ENCODE assay signal across 25 cellular contexts in genomic region chr9:110921705-110922104, GRCh38.
"Had no signal": no experiment of that assay in that cellular context is flagged by ENCODE, and none has a peak within 500 bp of the region (broad histone marks: within the 10 kb centered on the region; RNA-seq: fewer than 3 reads in every experiment).

No MANE protein-coding gene starts in this region.

- ATAC-seq: body of pancreas; gastroesophageal sphincter; heart left ventricle; left ventricle myocardium superior; right lobe of liver; stimulated activated memory B cell treated with anti-CD40 and anti-IgM and Interleukin-4, amounts not matched to agents 10 μg/mL and 1 μg/mL and 100 μg/mL, for 72 hours had no signal

- H3K9me3 Mint-ChIP-seq: activated B cell treated with CpG ODN at 0.5 μM for 24 hours; activated CD4-positive, alpha-beta memory T cell treated with anti-CD3 and anti-CD28 coated beads, Interleukin-2, amount 10 ng/mL, durations not matched to agents 7 days and 5 days; activated naive CD8-positive, alpha-beta T cell treated with anti-CD3 and anti-CD28 coated beads, Interleukin-2, amount 10 ng/mL, durations not matched to agents 7 days and 5 days; activated T-cell treated with anti-CD3 and anti-CD28 coated beads, Interleukin-2, amount 50 U/mL, for 24 hours; activated T-helper 2 cell treated with anti-CD3 and anti-CD28 coated beads, Interferon-gamma antibody, Interleukin-2, Interleukin-4, amounts not matched to agents 10 μg/mL and 5 μg/mL and 100 μg/mL, durations not matched to agents 14 hours and 24 hours and 36 hours; naive B cell; neural progenitor cell; T-helper 2 cell treated with Interferon-gamma antibody and Interleukin-4, amounts not matched to agents 5 μg/mL and 100 μg/mL, for 36 hours had no signal

- DNase-seq: activated B cell treated with CpG ODN at 0.5 μM for 24 hours; activated CD4-positive, alpha-beta memory T cell treated with anti-CD3 and anti-CD28 coated beads, Interleukin-2, amount 10 ng/mL, durations not matched to agents 7 days and 5 days; activated CD4-positive, alpha-beta T cell treated with anti-CD3 and anti-CD28 coated beads for 48 hours; activated naive CD4-positive, alpha-beta T cell treated with Interleukin-2 at 50 U/mL for 16 hours; activated naive CD8-positive, alpha-beta T cell treated with anti-CD3 and anti-CD28 coated beads, Interleukin-2, amount 10 ng/mL, durations not matched to agents 7 days and 5 days; activated T-cell treated with anti-CD3 and anti-CD28 coated beads, Interleukin-2, amount 50 U/mL, for 24 hours; amygdala; body of pancreas; caudate nucleus; heart left ventricle; immature natural killer cell; left ventricle myocardium superior; naive B cell; ovary; right lobe of liver; spleen; stimulated activated CD4-positive, alpha-beta T cell treated with anti-CD3 and anti-CD28 coated beads, Interleukin-4, amount 100 ng/mL, for 4 hours; thyroid gland had no signal

- H3K4me3 ChIP-seq: body of pancreas, gastroesophageal sphincter, heart left ventricle, neural progenitor cell, ovary, right lobe of liver, spleen, thyroid gland had no signal

- H3K27ac ChIP-seq: body of pancreas, gastroesophageal sphincter, heart left ventricle, neural progenitor cell, ovary, right lobe of liver had no signal

- H3K4me3 Mint-ChIP-seq: activated B cell treated with CpG ODN at 0.5 μM for 24 hours; activated CD4-positive, alpha-beta memory T cell treated with anti-CD3 and anti-CD28 coated beads, Interleukin-2, amount 10 ng/mL, durations not matched to agents 7 days and 5 days; activated naive CD8-positive, alpha-beta T cell treated with anti-CD3 and anti-CD28 coated beads, Interleukin-2, amount 10 ng/mL, durations not matched to agents 7 days and 5 days; activated T-cell treated with anti-CD3 and anti-CD28 coated beads, Interleukin-2, amount 50 U/mL, for 24 hours; immature natural killer cell; naive B cell; neural progenitor cell; stimulated activated memory B cell treated with anti-CD40 and anti-IgM and Interleukin-4, amounts not matched to agents 10 μg/mL and 1 μg/mL and 100 μg/mL, for 72 hours; T-helper 2 cell treated with Interferon-gamma antibody and Interleukin-4, amounts not matched to agents 5 μg/mL and 100 μg/mL, for 36 hours had no signal

- H3K27ac Mint-ChIP-seq: activated B cell treated with CpG ODN at 0.5 μM for 24 hours; activated CD4-positive, alpha-beta memory T cell treated with anti-CD3 and anti-CD28 coated beads, Interleukin-2, amount 10 ng/mL, durations not matched to agents 7 days and 5 days; activated naive CD8-positive, alpha-beta T cell treated with anti-CD3 and anti-CD28 coated beads, Interleukin-2, amount 10 ng/mL, durations not matched to agents 7 days and 5 days; activated T-cell treated with anti-CD3 and anti-CD28 coated beads, Interleukin-2, amount 50 U/mL, for 24 hours; activated T-helper 2 cell treated with anti-CD3 and anti-CD28 coated beads, Interferon-gamma antibody, Interleukin-2, Interleukin-4, amounts not matched to agents 10 μg/mL and 5 μg/mL and 100 μg/mL, durations not matched to agents 14 hours and 24 hours and 36 hours; immature natural killer cell; naive B cell; neural progenitor cell; stimulated activated memory B cell treated with anti-CD40 and anti-IgM and Interleukin-4, amounts not matched to agents 10 μg/mL and 1 μg/mL and 100 μg/mL, for 72 hours; T-helper 2 cell treated with Interferon-gamma antibody and Interleukin-4, amounts not matched to agents 5 μg/mL and 100 μg/mL, for 36 hours had no signal

- H3K4me1 ChIP-seq: body of pancreas, neural progenitor cell, right lobe of liver had no signal

- H3K27me3 Mint-ChIP-seq: activated B cell treated with CpG ODN at 0.5 μM for 24 hours; activated CD4-positive, alpha-beta memory T cell treated with anti-CD3 and anti-CD28 coated beads, Interleukin-2, amount 10 ng/mL, durations not matched to agents 7 days and 5 days; activated naive CD8-positive, alpha-beta T cell treated with anti-CD3 and anti-CD28 coated beads, Interleukin-2, amount 10 ng/mL, durations not matched to agents 7 days and 5 days; activated T-cell treated with anti-CD3 and anti-CD28 coated beads, Interleukin-2, amount 50 U/mL, for 24 hours; naive B cell; stimulated activated memory B cell treated with anti-CD40 and anti-IgM and Interleukin-4, amounts not matched to agents 10 μg/mL and 1 μg/mL and 100 μg/mL, for 72 hours had no signal

- H3K9ac ChIP-seq: neural progenitor cell had no signal

- H3K4me2 ChIP-seq: neural progenitor cell had no signal

- H2AFZ ChIP-seq: neural progenitor cell had no signal

- H3K27me3 ChIP-seq: body of pancreas, gastroesophageal sphincter, heart left ventricle, neural progenitor cell, ovary, right lobe of liver, spleen, thyroid gland had no signal

- H3K36me3 Mint-ChIP-seq: activated naive CD8-positive, alpha-beta T cell treated with anti-CD3 and anti-CD28 coated beads, Interleukin-2, amount 10 ng/mL, durations not matched to agents 7 days and 5 days; immature natural killer cell; naive B cell; stimulated activated memory B cell treated with anti-CD40 and anti-IgM and Interleukin-4, amounts not matched to agents 10 μg/mL and 1 μg/mL and 100 μg/mL, for 72 hours had no signal

- FAIRE-seq: colon, TTC549 had no signal

- H3K4me1 Mint-ChIP-seq: activated B cell treated with CpG ODN at 0.5 μM for 24 hours; activated CD4-positive, alpha-beta memory T cell treated with anti-CD3 and anti-CD28 coated beads, Interleukin-2, amount 10 ng/mL, durations not matched to agents 7 days and 5 days; activated naive CD8-positive, alpha-beta T cell treated with anti-CD3 and anti-CD28 coated beads, Interleukin-2, amount 10 ng/mL, durations not matched to agents 7 days and 5 days; immature natural killer cell; naive B cell; neural progenitor cell; stimulated activated memory B cell treated with anti-CD40 and anti-IgM and Interleukin-4, amounts not matched to agents 10 μg/mL and 1 μg/mL and 100 μg/mL, for 72 hours had no signal

- H3K9me3 ChIP-seq: body of pancreas, gastroesophageal sphincter, ovary, right lobe of liver, thyroid gland had no signal

- H3K36me3 ChIP-seq: gastroesophageal sphincter, heart left ventricle, neural progenitor cell, ovary, right lobe of liver, spleen, thyroid gland had no signal
